In genomic region chr5:100550531-100551036, GRCh38 we compare ENCODE assay signal across 9 cellular contexts. TPM values are rescaled to one million over a fixed set of nuclear protein-coding genes. Genes with fewer than 3 reads are reported as not detected.
DNase-seq lines count a peak whose midpoint lies in the region; ATAC-seq and TF ChIP-seq lines count a peak whose summit lies in the region.
"Had no signal": no experiment of that assay in that cellular context is flagged by ENCODE, and none has a peak within 500 bp of the region (broad histone marks: within the 10 kb centered on the region; RNA-seq: fewer than 3 reads in every experiment).

No MANE protein-coding gene starts in this region.

- no peak overlapping the region for H3K4me3 ChIP-seq in HAP-1
- H3K4me3 ChIP-seq: A549 had no signal

- no peak for DNase-seq in activated CD8-positive, alpha-beta T cell treated with anti-CD3 and anti-CD28 coated beads for 36 hours
- no peak for DNase-seq in activated CD8-positive, alpha-beta T cell treated with anti-CD3 and anti-CD28 coated beads, Interleukin-2, amount 10 ng/mL, durations not matched to agents 7 days and 5 days
- DNase-seq in NOMO-1 treated with dmso at 0.1 percent for 144 hours (lab: John Stamatoyannopoulos, UW; ENCODE audit: unreplicated experiment) (peak; percentile 80), NCI-H748 treated with DMSO at 0.1 percent for 48 hours (lab: John Stamatoyannopoulos, UW) (no peak), NCI-H510A (lab: John Stamatoyannopoulos, UW) (no peak), HAP-1 (ENCODE audit: low spot score in 2 of 2) (no peak)
- DNase-seq in stimulated activated effector memory CD8-positive, alpha-beta T cell treated with anti-CD3 and anti-CD28 coated beads, Interleukin-12 subunit alpha, Interleukin-12 subunit beta, amount 100 ng/mL, for 72 hours (ENCODE audit: low spot score in 2 of 2) = no peak

- peaks cover 16% of the 10 kb centered on the region for H3K4me1 Mint-ChIP-seq in activated CD8-positive, alpha-beta T cell treated with anti-CD3 and anti-CD28 coated beads for 36 hours (ENCODE audit: low read depth)
- peaks cover 3% of the 10 kb centered on the region for H3K4me1 Mint-ChIP-seq in activated CD8-positive, alpha-beta T cell treated with anti-CD3 and anti-CD28 coated beads, Interleukin-2, amount 10 ng/mL, durations not matched to agents 7 days and 5 days (ENCODE audit: low read depth)
- H3K4me1 Mint-ChIP-seq in stimulated activated effector memory CD8-positive, alpha-beta T cell treated with anti-CD3 and anti-CD28 coated beads, Interleukin-12 subunit alpha, Interleukin-12 subunit beta, amount 100 ng/mL, for 72 hours = peaks cover 24% of the 10 kb centered on the region

- peak; percentile 75 for ATAC-seq in activated CD8-positive, alpha-beta T cell treated with anti-CD3 and anti-CD28 coated beads for 36 hours
- no peak for ATAC-seq in activated CD8-positive, alpha-beta T cell treated with anti-CD3 and anti-CD28 coated beads, Interleukin-2, amount 10 ng/mL, durations not matched to agents 7 days and 5 days
- peak; percentile 91 for ATAC-seq in HG02852 (IDR thresholded peaks at IDR 0.05; ENCODE audit: unreplicated experiment)
- ATAC-seq in stimulated activated effector memory CD8-positive, alpha-beta T cell treated with anti-CD3 and anti-CD28 coated beads, Interleukin-12 subunit alpha, Interleukin-12 subunit beta, amount 100 ng/mL, for 72 hours = peak; percentile 96
- ATAC-seq: A549 had no signal

- 0 out of 2 replicates have a peak, but pooled peaks cover 6% of the 10 kb centered on the region for H3K4me1 ChIP-seq in HAP-1
- H3K4me1 ChIP-seq: A549 had no signal

- H3K36me3 ChIP-seq in HAP-1 (replicated peaks) = no peaks in the 10 kb centered on the region

- intact Hi-C loops in activated CD8-positive, alpha-beta T cell treated with anti-CD3 and anti-CD28 coated beads for 36 hours (cut with micrococcal nuclease) = no loop called here

- H3K4me3 Mint-ChIP-seq in activated CD8-positive, alpha-beta T cell treated with anti-CD3 and anti-CD28 coated beads for 36 hours = no peak overlapping the region
- no peak overlapping the region for H3K4me3 Mint-ChIP-seq in activated CD8-positive, alpha-beta T cell treated with anti-CD3 and anti-CD28 coated beads, Interleukin-2, amount 10 ng/mL, durations not matched to agents 7 days and 5 days
- no peak overlapping the region for H3K4me3 Mint-ChIP-seq in stimulated activated effector memory CD8-positive, alpha-beta T cell treated with anti-CD3 and anti-CD28 coated beads, Interleukin-12 subunit alpha, Interleukin-12 subunit beta, amount 100 ng/mL, for 72 hours

- H3K9me3 ChIP-seq in HAP-1 = no peaks in the 10 kb centered on the region
- H3K9me3 ChIP-seq: A549 had no signal

- H3K27me3 Mint-ChIP-seq in activated CD8-positive, alpha-beta T cell treated with anti-CD3 and anti-CD28 coated beads for 36 hours = no peaks in the 10 kb centered on the region
- H3K27me3 Mint-ChIP-seq in activated CD8-positive, alpha-beta T cell treated with anti-CD3 and anti-CD28 coated beads, Interleukin-2, amount 10 ng/mL, durations not matched to agents 7 days and 5 days (ENCODE audit: low read depth) = no peaks in the 10 kb centered on the region

- H3K27me3 ChIP-seq in HAP-1 (ENCODE audit: low read depth) = no peaks in the 10 kb centered on the region

- peak overlapping the region; percentile 15 for H3K27ac Mint-ChIP-seq in activated CD8-positive, alpha-beta T cell treated with anti-CD3 and anti-CD28 coated beads for 36 hours
- H3K27ac Mint-ChIP-seq in activated CD8-positive, alpha-beta T cell treated with anti-CD3 and anti-CD28 coated beads, Interleukin-2, amount 10 ng/mL, durations not matched to agents 7 days and 5 days = no peak overlapping the region
- peak overlapping the region; percentile 59 for H3K27ac Mint-ChIP-seq in stimulated activated effector memory CD8-positive, alpha-beta T cell treated with anti-CD3 and anti-CD28 coated beads, Interleukin-12 subunit alpha, Interleukin-12 subunit beta, amount 100 ng/mL, for 72 hours

- no peak for TF ChIP-seq CTCF in activated CD8-positive, alpha-beta T cell treated with anti-CD3 and anti-CD28 coated beads for 36 hours (IDR thresholded peaks at IDR 0.05)

- in situ Hi-C loops in HAP-1 (cut with MboI; ENCODE audit: low sequenced_read_pairs) = no loop called here

- CTCF ChIA-PET in activated CD8-positive, alpha-beta T cell treated with anti-CD3 and anti-CD28 coated beads for 36 hours (lab: Charles Lee) = no interaction called here
- CTCF ChIA-PET in activated CD8-positive, alpha-beta T cell treated with anti-CD3 and anti-CD28 coated beads, Interleukin-2, amount 10 ng/mL, durations not matched to agents 7 days and 5 days (lab: Charles Lee) = no interaction called here

- H3K9me3 Mint-ChIP-seq in activated CD8-positive, alpha-beta T cell treated with anti-CD3 and anti-CD28 coated beads for 36 hours = peaks cover under 1% of the 10 kb centered on the region
- H3K9me3 Mint-ChIP-seq in activated CD8-positive, alpha-beta T cell treated with anti-CD3 and anti-CD28 coated beads, Interleukin-2, amount 10 ng/mL, durations not matched to agents 7 days and 5 days (ENCODE audit: insufficient read depth) = no peaks in the 10 kb centered on the region
- no peaks in the 10 kb centered on the region for H3K9me3 Mint-ChIP-seq in stimulated activated effector memory CD8-positive, alpha-beta T cell treated with anti-CD3 and anti-CD28 coated beads, Interleukin-12 subunit alpha, Interleukin-12 subunit beta, amount 100 ng/mL, for 72 hours

- H3K36me3 Mint-ChIP-seq in activated CD8-positive, alpha-beta T cell treated with anti-CD3 and anti-CD28 coated beads for 36 hours (ENCODE audit: low read depth) = peaks cover 2% of the 10 kb centered on the region
- H3K36me3 Mint-ChIP-seq in activated CD8-positive, alpha-beta T cell treated with anti-CD3 and anti-CD28 coated beads, Interleukin-2, amount 10 ng/mL, durations not matched to agents 7 days and 5 days (ENCODE audit: low read depth) = no peaks in the 10 kb centered on the region
- no peaks in the 10 kb centered on the region for H3K36me3 Mint-ChIP-seq in stimulated activated effector memory CD8-positive, alpha-beta T cell treated with anti-CD3 and anti-CD28 coated beads, Interleukin-12 subunit alpha, Interleukin-12 subunit beta, amount 100 ng/mL, for 72 hours

- POLR2A ChIA-PET in activated CD8-positive, alpha-beta T cell treated with anti-CD3 and anti-CD28 coated beads for 36 hours (lab: Charles Lee) = no interaction called here
- POLR2A ChIA-PET in activated CD8-positive, alpha-beta T cell treated with anti-CD3 and anti-CD28 coated beads, Interleukin-2, amount 10 ng/mL, durations not matched to agents 7 days and 5 days (lab: Charles Lee) = no interaction called here

RNA-seq across cellular contexts. Expression of gene FAM174A, which starts 15.4 kb away (rescaled TPM):
- 1 to 10 TPM; 5.9 to 6.6 TPM for total RNA-seq in activated CD8-positive, alpha-beta T cell treated with anti-CD3 and anti-CD28 coated beads for 36 hours
- total RNA-seq in activated CD8-positive, alpha-beta T cell treated with anti-CD3 and anti-CD28 coated beads, Interleukin-2, amount 10 ng/mL, durations not matched to agents 7 days and 5 days = 1 to 10 TPM; 2.7 to 4.4 TPM
